8 cellular contexts compared by ENCODE assay signal in genomic region chr9:4339357-4339756, GRCh38. TPM values are rescaled to one million over a fixed set of nuclear protein-coding genes. Genes with fewer than 3 reads are reported as not detected.
DNase-seq lines count a peak whose midpoint lies in the region; ATAC-seq, FAIRE-seq and TF ChIP-seq lines count a peak whose summit lies in the region.

No MANE protein-coding gene starts in this region.

- TF ChIP-seq CTCF in activated B cell treated with CpG ODN at 0.5 μM for 24 hours (IDR thresholded peaks at IDR 0.05) (no peak), cardiac fibroblast (IDR thresholded peaks at IDR 0.05; ENCODE audit: low read depth, low read length) (peak; percentile 98)

- H3K36me3 Mint-ChIP-seq in activated B cell treated with CpG ODN at 0.5 μM for 24 hours (ENCODE audit: low read depth), result no peaks in the 10 kb centered on the region

- POLR2A ChIA-PET in activated B cell treated with CpG ODN at 0.5 μM for 24 hours (lab: Charles Lee), result no interaction called here

- TF ChIP-seq POLR2A in GM18505 (IDR thresholded peaks at IDR 0.05; ENCODE audit: borderline replicate concordance, extremely low read depth, insufficient read depth, insufficient read length), result no peak

- H3K4me3 ChIP-seq in cardiac fibroblast (replicated peaks in 1 of 2; ENCODE audit: low read depth in 2 of 2, low read length in 2 of 2), result no peak overlapping the region

- no peak overlapping the region for H3K4me3 Mint-ChIP-seq in activated B cell treated with CpG ODN at 0.5 μM for 24 hours

- DNase-seq in NCI-H2196 (lab: John Stamatoyannopoulos, UW; ENCODE audit: unreplicated experiment), result peak; percentile 92
- DNase-seq in activated B cell treated with CpG ODN at 0.5 μM for 24 hours, result peak; percentile 34
- DNase-seq in cardiac fibroblast (ENCODE audit: low read depth in 2 of 2), result peak; percentile 90 to 92
- DNase-seq in kidney tubule cell (ENCODE audit: low spot score), result peak; percentile 89
- peak; percentile 74 to 77 for DNase-seq in stimulated activated CD4-positive, alpha-beta T cell treated with anti-CD3 and anti-CD28 coated beads, Interleukin-2, amount 100 ng/mL, for 48 hours

- peak; percentile 82 for ATAC-seq in GM18505 (IDR thresholded peaks at IDR 0.05; ENCODE audit: unreplicated experiment)
- peak; percentile 78 for ATAC-seq in HG03066 (IDR thresholded peaks at IDR 0.05; ENCODE audit: low read depth, unreplicated experiment)
- peak; percentile 56 for ATAC-seq in activated B cell treated with CpG ODN at 0.5 μM for 24 hours (ENCODE audit: low read depth)

- CTCF ChIA-PET in activated B cell treated with CpG ODN at 0.5 μM for 24 hours (lab: Charles Lee), result interaction anchor here (1.0 to 3.1 kb wide), 3 partner anchors 872 to 1482 kb away, joined by 4 to 16 read pairs (median 9); no protein-coding TSS in a partner anchor

- peak; percentile 87 for FAIRE-seq in A204.1 (lab: Jason Lieb, UNC)

- H3K4me1 Mint-ChIP-seq in activated B cell treated with CpG ODN at 0.5 μM for 24 hours, result peaks cover 2% of the 10 kb centered on the region

- H3K9me3 Mint-ChIP-seq in activated B cell treated with CpG ODN at 0.5 μM for 24 hours, result no peaks in the 10 kb centered on the region

- H3K27ac Mint-ChIP-seq in activated B cell treated with CpG ODN at 0.5 μM for 24 hours, result no peak overlapping the region

- intact Hi-C loops in activated B cell treated with CpG ODN at 0.5 μM for 24 hours (cut with micrococcal nuclease), result loop anchor here (1.0 to 10.0 kb wide), 3 partner anchors 875 to 1482 kb away; no protein-coding TSS in a partner anchor

- peaks cover 13% of the 10 kb centered on the region for H3K27me3 Mint-ChIP-seq in activated B cell treated with CpG ODN at 0.5 μM for 24 hours

RNA-seq across cellular contexts. Expression of gene GLIS3, which starts 39.5 kb away (rescaled TPM):
- total RNA-seq in activated B cell treated with CpG ODN at 0.5 μM for 24 hours, result 0.20 TPM in 2 replicates

Comparison
In these comparisons a context has a peak if more than half of its experiments do, and no peak if none do; other contexts are left out.
1. DNase-seq: peak in every context shown above with its lines; median percentile 92 in NCI-H2196; 91 in cardiac fibroblast; 89 in kidney tubule cell; 76 in stimulated activated CD4-positive, alpha-beta T cell treated with anti-CD3 and anti-CD28 coated beads, Interleukin-2, amount 100 ng/mL, for 48 hours; 34 in activated B cell treated with CpG ODN at 0.5 μM for 24 hours.